In genomic region chr16:3173892-3174617, GRCh38 we compare ENCODE assay signal across 1 cellular context.
A peak's percentile ranks its signal among the peaks of the same experiment; 100 is the strongest.
TF ChIP-seq lines count a peak whose summit lies in the region.

No MANE protein-coding gene starts in this region.

TF ChIP-seq in K562, 482 proteins besides CTCF, POLR2A, EP300 and RAD21 (continued from another document):
- TF ChIP-seq MITF (IDR thresholded peaks at IDR 0.05) (peak; percentile 46; the same call in 1 of the 2 replicates), AFF1 (IDR thresholded peaks at IDR 0.05; ENCODE audit: low read depth in 1 of 2, partially characterized antibody in 2 of 2) (peak in 1 of 2 experiments; percentile 14), LCOR (CRISPR knock-in tag; IDR thresholded peaks at IDR 0.05) (peak; percentile 18; the same call in 1 of the 2 replicates)
TF ChIP-seq in K562: peak in this region for 48.
